Comparison of ENCODE assay signal across 8 cellular contexts in genomic region chr15:99565031-99565280, GRCh38. TPM values are rescaled to one million over a fixed set of nuclear protein-coding genes. Genes with fewer than 3 reads are reported as not detected.
DNase-seq lines count a peak whose midpoint lies in the region; ATAC-seq and TF ChIP-seq lines count a peak whose summit lies in the region.

No MANE protein-coding gene starts in this region.

- H3K9ac ChIP-seq in iPS-20b (ENCODE audit: low read depth, low read length) (peak overlapping the region; percentile 55; the same call in 1 of the 2 replicates), stomach smooth muscle (ENCODE audit: low read length in 2 of 2) (peak overlapping the region; percentile 67 to 83)

- H3K36me3 Mint-ChIP-seq in activated B cell treated with CpG ODN at 0.5 μM for 24 hours (ENCODE audit: low read depth) = peaks cover 12% of the 10 kb centered on the region

- POLR2A ChIA-PET in activated B cell treated with CpG ODN at 0.5 μM for 24 hours (lab: Charles Lee) = interaction anchor here (0.7 to 8.5 kb wide), 24 partner anchors 9 to 1562 kb away, joined by 3 to 247 read pairs (median 8); partner anchors contain the start of gene LYSMD4

- DNase-seq in DMS79 treated with DMSO at 0.1 percent for 48 hours (lab: John Stamatoyannopoulos, UW) (peak; percentile 30), DMS79 (lab: John Stamatoyannopoulos, UW) (no peak), activated B cell treated with CpG ODN at 0.5 μM for 24 hours (no peak), medulla oblongata (ENCODE audit: extremely low spot score) (no peak), NCI-H446 (lab: John Stamatoyannopoulos, UW) (no peak)

- H3K9me3 ChIP-seq in iPS-20b (ENCODE audit: insufficient read depth, low read depth, low read length) = no peaks in the 10 kb centered on the region
- H3K9me3 ChIP-seq in stomach smooth muscle (ENCODE audit: control insufficient read depth in 2 of 2, low read length in 2 of 2) = no peaks in the 10 kb centered on the region

- H3K4me3 ChIP-seq in iPS-20b (ENCODE audit: low read length) = peak overlapping the region; percentile 64
- H3K4me3 ChIP-seq in stomach smooth muscle (ENCODE audit: low read length in 2 of 2) = peak overlapping the region; percentile 31 to 70

- peak overlapping the region; percentile 95 for H3K27ac Mint-ChIP-seq in activated B cell treated with CpG ODN at 0.5 μM for 24 hours

- H3K27ac ChIP-seq in iPS-20b (ENCODE audit: low read length) = no peak overlapping the region
- H3K27ac ChIP-seq in stomach smooth muscle (ENCODE audit: low read length) = peak overlapping the region; percentile 97

- H3K27me3 ChIP-seq in iPS-20b (ENCODE audit: insufficient read depth, low read length) = no peaks in the 10 kb centered on the region; the same call in 1 of the 2 replicates
- no peaks in the 10 kb centered on the region for H3K27me3 ChIP-seq in stomach smooth muscle (ENCODE audit: control insufficient read depth in 1 of 2, insufficient read depth in 2 of 2, low read length in 2 of 2)

- CTCF ChIA-PET in activated B cell treated with CpG ODN at 0.5 μM for 24 hours (lab: Charles Lee) = interaction anchor here (1.5 to 2.7 kb wide), 5 partner anchors 53 to 278 kb away, joined by 4 to 13 read pairs (median 6); no protein-coding TSS in a partner anchor

- TF ChIP-seq CTCF in activated B cell treated with CpG ODN at 0.5 μM for 24 hours (IDR thresholded peaks at IDR 0.05) = no peak

- H3K36me3 ChIP-seq in iPS-20b (ENCODE audit: insufficient read depth, low read depth, low read length) (no peaks in the 10 kb centered on the region), stomach smooth muscle (ENCODE audit: control insufficient read depth in 2 of 2, insufficient read depth in 2 of 2, low read length in 2 of 2) (no peaks in the 10 kb centered on the region)

- intact Hi-C loops in activated B cell treated with CpG ODN at 0.5 μM for 24 hours (cut with micrococcal nuclease) = loop anchor here (1.0 to 10.0 kb wide), 7 partner anchors 53 to 278 kb away; partner anchors contain the start of gene LYSMD4

- ATAC-seq in activated B cell treated with CpG ODN at 0.5 μM for 24 hours (ENCODE audit: low read depth) (no peak), GM21619 (IDR thresholded peaks at IDR 0.05; ENCODE audit: unreplicated experiment) (no peak)

- H3K4me1 Mint-ChIP-seq in activated B cell treated with CpG ODN at 0.5 μM for 24 hours = peaks cover 50% of the 10 kb centered on the region

- no peaks in the 10 kb centered on the region for H3K27me3 Mint-ChIP-seq in activated B cell treated with CpG ODN at 0.5 μM for 24 hours

- H3K4me3 Mint-ChIP-seq in activated B cell treated with CpG ODN at 0.5 μM for 24 hours = peak overlapping the region; percentile 73

- no peaks in the 10 kb centered on the region for H3K9me3 Mint-ChIP-seq in activated B cell treated with CpG ODN at 0.5 μM for 24 hours

- peaks cover 33% of the 10 kb centered on the region for H3K4me1 ChIP-seq in iPS-20b (ENCODE audit: insufficient read depth, low read length)
- peaks cover 21% of the 10 kb centered on the region for H3K4me1 ChIP-seq in stomach smooth muscle (ENCODE audit: control insufficient read depth, insufficient read depth, low read length)

RNA-seq across cellular contexts. Expression of gene MEF2A, which starts 0.8 kb away (rescaled TPM):
- total RNA-seq in activated B cell treated with CpG ODN at 0.5 μM for 24 hours = 75.7 and 88.3 TPM in 2 replicates
